ENCODE assay signal across 19 cellular contexts in the genomic region with DNA sequence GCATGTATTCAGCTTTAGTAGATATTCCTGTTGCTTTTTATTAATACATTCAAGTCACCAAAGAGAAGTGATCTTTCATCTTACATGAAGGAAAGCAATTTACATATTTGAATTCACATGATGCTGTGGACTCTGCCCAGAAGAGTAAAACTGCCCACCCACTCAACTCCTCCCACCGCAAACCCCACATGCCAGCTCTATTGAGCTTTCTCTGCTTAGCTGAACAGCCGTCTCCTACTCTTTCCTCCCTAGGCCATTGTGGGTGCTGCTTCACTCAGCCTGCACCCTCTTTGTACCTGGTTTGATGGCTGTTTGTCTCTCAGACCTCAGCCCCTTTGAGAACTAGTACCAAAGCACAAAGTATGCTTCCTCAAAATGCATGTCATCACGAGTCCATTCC. TPM values are rescaled to one million over a fixed set of nuclear protein-coding genes. Genes with fewer than 3 reads are reported as not detected.
A peak's percentile ranks its signal among the peaks of the same experiment; 100 is the strongest.
DNase-seq lines count a peak whose midpoint lies in the region; ATAC-seq and TF ChIP-seq lines count a peak whose summit lies in the region.
"Had no signal": no experiment of that assay in that cellular context is flagged by ENCODE, and none has a peak within 500 bp of the region (broad histone marks: within the 10 kb centered on the region; RNA-seq: fewer than 3 reads in every experiment).

No MANE protein-coding gene starts in this region.

- H3K27ac ChIP-seq in HEK293 (ENCODE audit: extremely low read depth, low read depth, low read length), result no peak overlapping the region
- H3K27ac ChIP-seq: HL-60 had no signal

- intact Hi-C loops in activated B cell treated with CpG ODN at 0.5 μM for 24 hours (cut with micrococcal nuclease), result no loop called here

- no peaks in the 10 kb centered on the region for H3K9me3 Mint-ChIP-seq in activated B cell treated with CpG ODN at 0.5 μM for 24 hours
- no peaks in the 10 kb centered on the region for H3K9me3 Mint-ChIP-seq in memory B cell
- no peaks in the 10 kb centered on the region for H3K9me3 Mint-ChIP-seq in stimulated activated naive B cell treated with anti-CD40 and anti-IgM and Interleukin-4, amounts not matched to agents 10 μg/mL and 1 μg/mL and 100 μg/mL, for 72 hours
- no peaks in the 10 kb centered on the region for H3K9me3 Mint-ChIP-seq in activated T-cell treated with anti-CD3 and anti-CD28 coated beads, Interleukin-2, amount 50 U/mL, for 4 hours
- H3K9me3 Mint-ChIP-seq: CD8-positive, alpha-beta T cell; H9 had no signal

- no peak for TF ChIP-seq CTCF in HEK293 (tag by site-specific recombination; IDR thresholded peaks at IDR 0.05)
- no peak for TF ChIP-seq CTCF in activated B cell treated with CpG ODN at 0.5 μM for 24 hours (IDR thresholded peaks at IDR 0.05)

- H3K27ac Mint-ChIP-seq in activated B cell treated with CpG ODN at 0.5 μM for 24 hours (peak overlapping the region; percentile 71), memory B cell (peak overlapping the region; percentile 67)
- H3K27ac Mint-ChIP-seq in stimulated activated naive B cell treated with anti-CD40 and anti-IgM and Interleukin-4, amounts not matched to agents 10 μg/mL and 1 μg/mL and 100 μg/mL, for 72 hours, result no peak overlapping the region
- H3K27ac Mint-ChIP-seq: CD8-positive, alpha-beta T cell; H9 had no signal

- H3K36me3 Mint-ChIP-seq in activated B cell treated with CpG ODN at 0.5 μM for 24 hours (ENCODE audit: low read depth), result no peaks in the 10 kb centered on the region
- no peaks in the 10 kb centered on the region for H3K36me3 Mint-ChIP-seq in memory B cell
- no peaks in the 10 kb centered on the region for H3K36me3 Mint-ChIP-seq in stimulated activated naive B cell treated with anti-CD40 and anti-IgM and Interleukin-4, amounts not matched to agents 10 μg/mL and 1 μg/mL and 100 μg/mL, for 72 hours
- H3K36me3 Mint-ChIP-seq in activated T-cell treated with anti-CD3 and anti-CD28 coated beads, Interleukin-2, amount 50 U/mL, for 4 hours (ENCODE audit: insufficient read depth), result no peaks in the 10 kb centered on the region
- H3K36me3 Mint-ChIP-seq: CD8-positive, alpha-beta T cell had no signal

- no peaks in the 10 kb centered on the region for H3K27me3 Mint-ChIP-seq in activated B cell treated with CpG ODN at 0.5 μM for 24 hours
- no peaks in the 10 kb centered on the region for H3K27me3 Mint-ChIP-seq in memory B cell
- no peaks in the 10 kb centered on the region for H3K27me3 Mint-ChIP-seq in stimulated activated naive B cell treated with anti-CD40 and anti-IgM and Interleukin-4, amounts not matched to agents 10 μg/mL and 1 μg/mL and 100 μg/mL, for 72 hours
- H3K27me3 Mint-ChIP-seq in activated T-cell treated with anti-CD3 and anti-CD28 coated beads, Interleukin-2, amount 50 U/mL, for 4 hours (ENCODE audit: low read depth), result no peaks in the 10 kb centered on the region

- no peaks in the 10 kb centered on the region for H3K36me3 ChIP-seq in HEK293 (ENCODE audit: control insufficient read depth in 2 of 2, insufficient read depth in 1 of 2, low read length in 2 of 2)

- no peaks in the 10 kb centered on the region for H3K9me3 ChIP-seq in HEK293 (ENCODE audit: control insufficient read depth, insufficient read depth, low read depth, low read length)

- H3K4me3 Mint-ChIP-seq in activated B cell treated with CpG ODN at 0.5 μM for 24 hours (no peak overlapping the region), memory B cell (peak overlapping the region; percentile 58)
- H3K4me3 Mint-ChIP-seq in stimulated activated naive B cell treated with anti-CD40 and anti-IgM and Interleukin-4, amounts not matched to agents 10 μg/mL and 1 μg/mL and 100 μg/mL, for 72 hours, result no peak overlapping the region
- no peak overlapping the region for H3K4me3 Mint-ChIP-seq in activated T-cell treated with anti-CD3 and anti-CD28 coated beads, Interleukin-2, amount 50 U/mL, for 4 hours
- H3K4me3 Mint-ChIP-seq: CD8-positive, alpha-beta T cell; H9 had no signal

- POLR2A ChIA-PET in HEK293 (lab: Yijun Ruan, JAX) (no interaction called here), activated B cell treated with CpG ODN at 0.5 μM for 24 hours (lab: Charles Lee) (interaction anchor here (0.6 to 1.4 kb wide), 3 partner anchors 38 to 80 kb away, joined by 4 to 8 read pairs (median 5); partner anchors contain the start of gene MAP3K1)

- no peak overlapping the region for H3K4me3 ChIP-seq in HEK293 (ENCODE audit: low read depth, low read length)

- H3K4me1 Mint-ChIP-seq in activated B cell treated with CpG ODN at 0.5 μM for 24 hours, result peaks cover 71% of the 10 kb centered on the region
- H3K4me1 Mint-ChIP-seq in memory B cell, result peaks cover 36% of the 10 kb centered on the region
- H3K4me1 Mint-ChIP-seq in stimulated activated naive B cell treated with anti-CD40 and anti-IgM and Interleukin-4, amounts not matched to agents 10 μg/mL and 1 μg/mL and 100 μg/mL, for 72 hours, result peaks cover 38 to 66% of the 10 kb centered on the region in 2 donors
- H3K4me1 Mint-ChIP-seq in activated T-cell treated with anti-CD3 and anti-CD28 coated beads, Interleukin-2, amount 50 U/mL, for 4 hours (ENCODE audit: low read depth), result peaks cover 11% of the 10 kb centered on the region
- H3K4me1 Mint-ChIP-seq: H9 had no signal

- ATAC-seq in activated B cell treated with CpG ODN at 0.5 μM for 24 hours (ENCODE audit: low read depth), result peak; percentile 30
- peak; percentile 37 for ATAC-seq in memory B cell (ENCODE audit: low read depth)
- ATAC-seq in stimulated activated naive B cell treated with anti-CD40 and anti-IgM and Interleukin-4, amounts not matched to agents 10 μg/mL and 1 μg/mL and 100 μg/mL, for 72 hours (replicated peaks), result peak; percentile 30 to 58
- ATAC-seq in HG02798 (IDR thresholded peaks at IDR 0.05; ENCODE audit: poor library complexity, unreplicated experiment), result no peak
- no peak for ATAC-seq in activated T-cell treated with anti-CD3 and anti-CD28 coated beads, Interleukin-2, amount 50 U/mL, for 4 hours
- ATAC-seq in GM18511 (IDR thresholded peaks at IDR 0.05; ENCODE audit: unreplicated experiment), result no peak
- ATAC-seq: CD8-positive, alpha-beta T cell had no signal

- H3K4me1 ChIP-seq in HEK293 (ENCODE audit: control insufficient read depth, insufficient read depth, low read length), result no peaks in the 10 kb centered on the region

- DNase-seq in activated B cell treated with CpG ODN at 0.5 μM for 24 hours, result no peak
- no peak for DNase-seq in memory B cell (ENCODE audit: low spot score in 2 of 2)
- peak; percentile 27 for DNase-seq in stimulated activated naive B cell treated with anti-CD40 and anti-IgM and Interleukin-4, amounts not matched to agents 10 μg/mL and 1 μg/mL and 100 μg/mL, for 72 hours
- no peak for DNase-seq in NCI-H446 (lab: John Stamatoyannopoulos, UW)
- DNase-seq in activated T-cell treated with anti-CD3 and anti-CD28 coated beads, Interleukin-2, amount 50 U/mL, for 4 hours, result no peak
- DNase-seq: ACHN; Calu3; CD8-positive, alpha-beta T cell; DND-41; EL; GOT3; H9; IMR-90; Karpas-422; KBM-7 had no signal

- CTCF ChIA-PET in HEK293 (lab: Yijun Ruan, JAX), result interaction anchor here (0.5 to 0.7 kb wide), 3 partner anchors 13 to 937 kb away, joined by 3 to 5 read pairs (median 4); no protein-coding TSS in a partner anchor
- CTCF ChIA-PET in activated B cell treated with CpG ODN at 0.5 μM for 24 hours (lab: Charles Lee), result interaction anchor here (1.3 kb wide), 1 partner anchor 202 kb away, joined by 6 read pairs; no protein-coding TSS in a partner anchor

TF ChIP-seq in HEK293, 187 proteins besides CTCF, POLR2A, EP300 and RAD21:
- TF ChIP-seq EGR2 (tag by site-specific recombination; IDR thresholded peaks at IDR 0.05; ENCODE audit: low read depth) (0 out of 2 replicates have a peak, but pooled peaks have one; percentile 19), BCL11B (tag by site-specific recombination; IDR thresholded peaks at IDR 0.05; ENCODE audit: low read depth) (no peak), ZNF280D (tag by site-specific recombination; IDR thresholded peaks at IDR 0.05) (no peak), IKZF3 (tag by site-specific recombination; IDR thresholded peaks at IDR 0.05) (no peak), ZFHX2 (tag by site-specific recombination; conservative IDR thresholded peaks at IDR 0.05) (0 out of 2 replicates have a peak, but pooled peaks have one; percentile 25), ZNF112 (tag by site-specific recombination; IDR thresholded peaks at IDR 0.05) (no peak), ZNF830 (tag by site-specific recombination; IDR thresholded peaks at IDR 0.05; ENCODE audit: low read depth) (no peak), ZNF560 (tag by site-specific recombination; IDR thresholded peaks at IDR 0.05; ENCODE audit: borderline replicate concordance) (no peak)

RNA-seq across cellular contexts. Expression of gene MAP3K1, which starts 48.4 kb away (rescaled TPM):
- total RNA-seq in activated B cell treated with CpG ODN at 0.5 μM for 24 hours, result 92.8 and 102 TPM in 2 replicates
- total RNA-seq in activated T-cell treated with anti-CD3 and anti-CD28 coated beads, Interleukin-2, amount 50 U/mL, for 4 hours, result 10 to 100 TPM; 18.2 to 19.1 (median 18.6) TPM

Comparison
In these comparisons a context has a peak if more than half of its experiments do, and no peak if none do; other contexts are left out.
1. ATAC-seq: peak in activated B cell treated with CpG ODN at 0.5 μM for 24 hours (single experiment), memory B cell (single experiment) and stimulated activated naive B cell treated with anti-CD40 and anti-IgM and Interleukin-4, amounts not matched to agents 10 μg/mL and 1 μg/mL and 100 μg/mL, for 72 hours (2 of 2); none in HG02798 (single experiment), activated T-cell treated with anti-CD3 and anti-CD28 coated beads, Interleukin-2, amount 50 U/mL, for 4 hours (0 of 2) and GM18511 (single experiment).